ENCODE assay signal across 17 cellular contexts in the genomic region with DNA sequence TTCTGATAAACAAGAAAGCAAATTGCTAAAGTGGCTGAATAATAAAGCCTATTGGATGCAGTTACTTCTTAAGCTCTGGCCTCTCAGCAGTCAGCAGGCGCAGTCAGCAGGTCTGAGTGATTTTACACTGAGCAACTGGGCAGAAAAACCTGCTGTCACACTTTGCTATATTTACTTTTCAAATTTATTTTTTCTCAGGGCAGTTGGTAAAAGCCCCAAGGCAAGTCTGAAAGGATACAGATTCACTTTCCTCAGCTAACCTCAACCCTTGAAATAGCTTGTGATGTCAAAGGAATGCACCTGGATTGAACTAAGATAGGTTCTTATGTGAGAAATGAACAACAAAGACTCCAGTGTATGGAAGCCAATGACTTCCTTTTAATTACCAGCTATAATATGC.
"Had no signal": no experiment of that assay in that cellular context is flagged by ENCODE, and none has a peak within 500 bp of the region (broad histone marks: within the 10 kb centered on the region; RNA-seq: fewer than 3 reads in every experiment).

No MANE protein-coding gene starts in this region.

- H3K9ac ChIP-seq: parathyroid adenoma had no signal

- H3K27me3 ChIP-seq: body of pancreas, gastroesophageal sphincter, thyroid gland had no signal

- H3K27ac ChIP-seq: body of pancreas, parathyroid adenoma had no signal

- H3K9me3 ChIP-seq: body of pancreas, gastroesophageal sphincter, thyroid gland had no signal

- H3K9me3 Mint-ChIP-seq: activated naive CD4-positive, alpha-beta T cell treated with anti-CD3 and anti-CD28 coated beads, Interleukin-2, amount 50 U/mL, for 72 hours; activated T-cell treated with anti-CD3 and anti-CD28 coated beads, Interleukin-2, amount 50 U/mL, for 72 hours; dendritic cell treated with granulocyte-macrophage colony-stimulating factor and Interleukin-4, amounts not matched to agents 40 ng/mL and 50 ng/mL, for 4 days; stimulated activated memory B cell treated with anti-CD40 and anti-IgM and Interleukin-4, amounts not matched to agents 10 μg/mL and 1 μg/mL and 100 μg/mL, for 72 hours; T-helper 2 cell treated with Interferon-gamma antibody and Interleukin-4, amounts not matched to agents 5 μg/mL and 100 μg/mL, for 36 hours had no signal

- ATAC-seq: activated naive CD4-positive, alpha-beta T cell treated with anti-CD3 and anti-CD28 coated beads, Interleukin-2, amount 50 U/mL, for 72 hours; activated T-cell treated with anti-CD3 and anti-CD28 coated beads, Interleukin-2, amount 50 U/mL, for 72 hours; body of pancreas; gastroesophageal sphincter; naive thymus-derived CD4-positive, alpha-beta T cell; stimulated activated memory B cell treated with anti-CD40 and anti-IgM and Interleukin-4, amounts not matched to agents 10 μg/mL and 1 μg/mL and 100 μg/mL, for 72 hours had no signal

- H2AFZ ChIP-seq: parathyroid adenoma had no signal

- DNase-seq: activated CD4-positive, alpha-beta T cell treated with anti-CD3 and anti-CD28 coated beads, Interleukin-2, amount 10 ng/mL, durations not matched to agents 7 days and 5 days; activated CD8-positive, alpha-beta memory T cell treated with anti-CD3 and anti-CD28 coated beads, Interleukin-2, amount 50 U/mL, for 48 hours; activated gamma-delta T cell; activated T-cell treated with anti-CD3 and anti-CD28 coated beads, Interleukin-2, amount 50 U/mL, for 72 hours; body of pancreas; cerebellar nuclear complex; effector memory CD4-positive, alpha-beta T cell; hippocampal formation; kidney; naive thymus-derived CD4-positive, alpha-beta T cell; thyroid gland had no signal

- H3K4me1 ChIP-seq: body of pancreas, gastroesophageal sphincter, parathyroid adenoma, thyroid gland had no signal

- H3K27ac Mint-ChIP-seq: activated CD4-positive, alpha-beta T cell treated with anti-CD3 and anti-CD28 coated beads, Interleukin-2, amount 10 ng/mL, durations not matched to agents 7 days and 5 days; activated naive CD4-positive, alpha-beta T cell treated with anti-CD3 and anti-CD28 coated beads, Interleukin-2, amount 50 U/mL, for 72 hours; dendritic cell treated with granulocyte-macrophage colony-stimulating factor and Interleukin-4, amounts not matched to agents 40 ng/mL and 50 ng/mL, for 4 days; naive thymus-derived CD4-positive, alpha-beta T cell; stimulated activated memory B cell treated with anti-CD40 and anti-IgM and Interleukin-4, amounts not matched to agents 10 μg/mL and 1 μg/mL and 100 μg/mL, for 72 hours; T-helper 2 cell treated with Interferon-gamma antibody and Interleukin-4, amounts not matched to agents 5 μg/mL and 100 μg/mL, for 36 hours had no signal

- H3K4me3 Mint-ChIP-seq: activated CD4-positive, alpha-beta T cell treated with anti-CD3 and anti-CD28 coated beads, Interleukin-2, amount 10 ng/mL, durations not matched to agents 7 days and 5 days; activated T-cell treated with anti-CD3 and anti-CD28 coated beads, Interleukin-2, amount 50 U/mL, for 72 hours; dendritic cell treated with granulocyte-macrophage colony-stimulating factor and Interleukin-4, amounts not matched to agents 40 ng/mL and 50 ng/mL, for 4 days; naive thymus-derived CD4-positive, alpha-beta T cell; stimulated activated memory B cell treated with anti-CD40 and anti-IgM and Interleukin-4, amounts not matched to agents 10 μg/mL and 1 μg/mL and 100 μg/mL, for 72 hours; T-helper 2 cell treated with Interferon-gamma antibody and Interleukin-4, amounts not matched to agents 5 μg/mL and 100 μg/mL, for 36 hours had no signal

- H3K36me3 ChIP-seq: thyroid gland had no signal

- H3K4me1 Mint-ChIP-seq: activated CD4-positive, alpha-beta T cell treated with anti-CD3 and anti-CD28 coated beads, Interleukin-2, amount 10 ng/mL, durations not matched to agents 7 days and 5 days; naive thymus-derived CD4-positive, alpha-beta T cell; stimulated activated memory B cell treated with anti-CD40 and anti-IgM and Interleukin-4, amounts not matched to agents 10 μg/mL and 1 μg/mL and 100 μg/mL, for 72 hours had no signal

- H3K79me2 ChIP-seq: parathyroid adenoma had no signal

- H3K27me3 Mint-ChIP-seq: activated CD4-positive, alpha-beta T cell treated with anti-CD3 and anti-CD28 coated beads, Interleukin-2, amount 10 ng/mL, durations not matched to agents 7 days and 5 days; dendritic cell treated with granulocyte-macrophage colony-stimulating factor and Interleukin-4, amounts not matched to agents 40 ng/mL and 50 ng/mL, for 4 days; stimulated activated memory B cell treated with anti-CD40 and anti-IgM and Interleukin-4, amounts not matched to agents 10 μg/mL and 1 μg/mL and 100 μg/mL, for 72 hours had no signal

- H3K4me3 ChIP-seq: body of pancreas, gastroesophageal sphincter, thyroid gland had no signal
